9 cellular contexts compared by ENCODE assay signal in genomic region chr6:27650620-27651370, GRCh38.
DNase-seq lines count a peak whose midpoint lies in the region; ATAC-seq and TF ChIP-seq lines count a peak whose summit lies in the region.
"Had no signal": no experiment of that assay in that cellular context is flagged by ENCODE, and none has a peak within 500 bp of the region (broad histone marks: within the 10 kb centered on the region; RNA-seq: fewer than 3 reads in every experiment).

No MANE protein-coding gene starts in this region.

- no peak overlapping the region for H3K27ac ChIP-seq in gastroesophageal sphincter
- H3K27ac ChIP-seq: SJSA1 had no signal

- no peak for TF ChIP-seq EP300 in gastroesophageal sphincter (IDR thresholded peaks at IDR 0.05)

- TF ChIP-seq POLR2A in gastroesophageal sphincter (IDR thresholded peaks at IDR 0.05): no peak

- H3K4me3 Mint-ChIP-seq in progenitor cell of endocrine pancreas (ENCODE audit: low read depth): peak overlapping the region; percentile 77

- peak; percentile 29 for TF ChIP-seq CTCF in HFF-Myc (IDR thresholded peaks at IDR 0.05; ENCODE audit: low read depth, low read length, missing control alignments)
- peak; percentile 47 for TF ChIP-seq CTCF in choroid plexus epithelial cell (conservative IDR thresholded peaks at IDR 0.05; ENCODE audit: low read depth, low read length)
- peak; percentile 63 for TF ChIP-seq CTCF in progenitor cell of endocrine pancreas (IDR thresholded peaks at IDR 0.05; ENCODE audit: unreplicated experiment)
- no peak for TF ChIP-seq CTCF in gastroesophageal sphincter (IDR thresholded peaks at IDR 0.05)

- no peaks in the 10 kb centered on the region for H3K36me3 ChIP-seq in gastroesophageal sphincter
- H3K36me3 ChIP-seq: SJSA1 had no signal

- DNase-seq in DMS153 (lab: John Stamatoyannopoulos, UW): peak; percentile 35
- DNase-seq in HFF-Myc (ENCODE audit: extremely low read depth, low read depth): no peak
- DNase-seq in RKO (ENCODE audit: low spot score): peak; percentile 85
- DNase-seq in choroid plexus epithelial cell (ENCODE audit: low read depth): peak; percentile 75
- peak; percentile 62 for DNase-seq in progenitor cell of endocrine pancreas (ENCODE audit: low spot score, unreplicated experiment)
- DNase-seq in central memory CD4-positive, alpha-beta T cell: no peak
- no peak for DNase-seq in activated gamma-delta T cell (lab: John Stamatoyannopoulos, UW)

- H3K27ac Mint-ChIP-seq in progenitor cell of endocrine pancreas: peak overlapping the region; percentile 96

- no peak for ATAC-seq in gastroesophageal sphincter

- H3K36me3 Mint-ChIP-seq in progenitor cell of endocrine pancreas (ENCODE audit: insufficient read depth): no peaks in the 10 kb centered on the region

- WGBS in gastroesophageal sphincter (ENCODE audit: low coverage in 1 of 2), 2 donors: 0 to 7% methylated on average over 8 to 16 of the region's 17 CpGs

- H3K4me3 ChIP-seq in HFF-Myc (replicated peaks; ENCODE audit: low read depth, low read length) (peak overlapping the region; percentile 31), choroid plexus epithelial cell (ENCODE audit: low read depth, low read length) (no peak overlapping the region), gastroesophageal sphincter (no peak overlapping the region)
- H3K4me3 ChIP-seq: SJSA1 had no signal

- H3K27me3 ChIP-seq in gastroesophageal sphincter: peaks cover 95% of the 10 kb centered on the region
- H3K27me3 ChIP-seq: SJSA1 had no signal

- peaks cover 0 to 9% (median 0%) of the 10 kb centered on the region in 3 donors for H3K9me3 ChIP-seq in gastroesophageal sphincter
- H3K9me3 ChIP-seq: SJSA1 had no signal

- H3K27me3 Mint-ChIP-seq in progenitor cell of endocrine pancreas: no peaks in the 10 kb centered on the region

- H3K4me1 Mint-ChIP-seq in progenitor cell of endocrine pancreas (ENCODE audit: low read depth): peaks cover 7% of the 10 kb centered on the region

- H3K4me1 ChIP-seq in gastroesophageal sphincter: no peaks in the 10 kb centered on the region
- H3K4me1 ChIP-seq: SJSA1 had no signal

- peaks cover 5% of the 10 kb centered on the region for H3K9me3 Mint-ChIP-seq in progenitor cell of endocrine pancreas (ENCODE audit: low read depth)

Comparison
In these comparisons a context has a peak if more than half of its experiments do, and no peak if none do; other contexts are left out.
1. DNase-seq: peak in DMS153 (single experiment), RKO (single experiment), choroid plexus epithelial cell (single experiment) and progenitor cell of endocrine pancreas (single experiment); none in HFF-Myc (single experiment), central memory CD4-positive, alpha-beta T cell (single experiment) and activated gamma-delta T cell (single experiment).
2. CTCF ChIP-seq: peak in HFF-Myc (single experiment), choroid plexus epithelial cell (single experiment) and progenitor cell of endocrine pancreas (single experiment); none in gastroesophageal sphincter (0 of 4).